Comparison of ENCODE assay signal across 1 cellular context in genomic region chr10:133214468-133215410, GRCh38.
TF ChIP-seq lines count a peak whose summit lies in the region.

No MANE protein-coding gene starts in this region.

TF ChIP-seq in HepG2, 621 proteins besides CTCF, POLR2A, EP300 and RAD21:
- TF ChIP-seq ZNF513 (CRISPR knock-in tag; conservative IDR thresholded peaks at IDR 0.05) (no peak), PRPF4 (IDR thresholded peaks at IDR 0.05; ENCODE audit: low read depth, low read length, poor library complexity, severe bottlenecking) (no peak), ZNF207 (IDR thresholded peaks at IDR 0.05; ENCODE audit: borderline replicate concordance) (no peak), THAP8 (CRISPR knock-in tag; IDR thresholded peaks at IDR 0.05; ENCODE audit: borderline replicate concordance) (no peak), SIN3A (IDR thresholded peaks at IDR 0.05; ENCODE audit: borderline replicate concordance, low read depth, low read length) (no peak), ZNF552 (CRISPR knock-in tag; IDR thresholded peaks at IDR 0.05; ENCODE audit: borderline replicate concordance) (no peak), NFIB (CRISPR knock-in tag; IDR thresholded peaks at IDR 0.05; ENCODE audit: borderline replicate concordance) (no peak), KLF11 (CRISPR knock-in tag; IDR thresholded peaks at IDR 0.05) (no peak), SNRNP70 (IDR thresholded peaks at IDR 0.05; ENCODE audit: low read depth, low read length) (no peak), ZNF883 (CRISPR knock-in tag; IDR thresholded peaks at IDR 0.05; ENCODE audit: not compliant biosample characterization) (no peak), ZFP62 (CRISPR knock-in tag; IDR thresholded peaks at IDR 0.05) (no peak), ZBTB46 (CRISPR knock-in tag; IDR thresholded peaks at IDR 0.05; ENCODE audit: borderline replicate concordance) (no peak), ZNF644 (CRISPR knock-in tag; IDR thresholded peaks at IDR 0.05; ENCODE audit: low read depth) (no peak), HDAC6 (IDR thresholded peaks at IDR 0.05; ENCODE audit: low read depth, low read length) (no peak), YY1 (IDR thresholded peaks at IDR 0.05; ENCODE audit: insufficient read depth, insufficient replicate concordance, low read depth, low read length) (no peak), ZEB1 (IDR thresholded peaks at IDR 0.05; ENCODE audit: insufficient replicate concordance, low read depth) (no peak), ZNF232 (CRISPR knock-in tag; IDR thresholded peaks at IDR 0.05; ENCODE audit: borderline replicate concordance) (no peak)
